8 cellular contexts compared by ENCODE assay signal in the genomic region with DNA sequence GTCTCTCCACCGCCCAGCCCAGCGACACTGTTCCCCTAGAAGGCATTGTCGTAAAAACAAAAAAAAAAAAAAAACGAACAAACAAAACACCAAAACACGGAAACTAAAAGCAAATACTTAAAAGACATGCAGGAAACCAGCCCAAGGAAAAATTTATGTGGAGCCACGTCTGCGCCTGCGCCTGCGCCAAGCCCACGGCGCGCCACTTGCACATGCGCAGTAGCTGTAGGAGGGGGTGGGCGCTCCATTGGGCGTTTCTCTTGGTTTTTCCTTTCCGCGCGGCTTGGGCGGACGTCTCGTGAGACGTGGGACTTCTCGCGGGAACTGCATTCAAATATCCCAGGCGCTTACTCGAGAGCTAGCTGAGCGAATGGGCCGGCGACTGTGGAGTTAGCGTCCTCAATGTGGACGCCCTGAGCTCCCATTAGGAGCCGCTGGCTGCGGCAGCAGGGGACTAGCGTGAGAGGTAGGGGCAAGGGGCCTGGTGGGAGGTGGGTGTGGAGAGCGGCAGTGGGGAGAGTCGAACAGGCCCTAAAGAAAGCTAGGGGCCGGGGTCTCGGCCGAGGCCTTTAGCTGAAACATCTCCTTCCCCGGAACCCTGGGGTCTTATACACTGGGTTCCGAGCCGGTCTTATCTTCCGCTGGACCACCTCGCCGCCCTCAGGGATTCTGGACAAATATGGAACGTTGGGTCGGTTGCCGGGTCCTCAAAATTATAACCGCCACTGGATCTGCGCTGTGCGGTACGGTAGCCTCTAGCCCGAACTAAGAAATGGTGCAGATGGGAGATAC. TPM values are rescaled to one million over a fixed set of nuclear protein-coding genes. Genes with fewer than 3 reads are reported as not detected.
DNase-seq lines count a peak whose midpoint lies in the region; ATAC-seq and TF ChIP-seq lines count a peak whose summit lies in the region.

A gene with protein sequence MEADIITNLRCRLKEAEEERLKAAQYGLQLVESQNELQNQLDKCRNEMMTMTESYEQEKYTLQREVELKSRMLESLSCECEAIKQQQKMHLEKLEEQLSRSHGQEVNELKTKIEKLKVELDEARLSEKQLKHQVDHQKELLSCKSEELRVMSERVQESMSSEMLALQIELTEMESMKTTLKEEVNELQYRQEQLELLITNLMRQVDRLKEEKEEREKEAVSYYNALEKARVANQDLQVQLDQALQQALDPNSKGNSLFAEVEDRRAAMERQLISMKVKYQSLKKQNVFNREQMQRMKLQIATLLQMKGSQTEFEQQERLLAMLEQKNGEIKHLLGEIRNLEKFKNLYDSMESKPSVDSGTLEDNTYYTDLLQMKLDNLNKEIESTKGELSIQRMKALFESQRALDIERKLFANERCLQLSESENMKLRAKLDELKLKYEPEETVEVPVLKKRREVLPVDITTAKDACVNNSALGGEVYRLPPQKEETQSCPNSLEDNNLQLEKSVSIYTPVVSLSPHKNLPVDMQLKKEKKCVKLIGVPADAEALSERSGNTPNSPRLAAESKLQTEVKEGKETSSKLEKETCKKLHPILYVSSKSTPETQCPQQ (plus strand): TSS at position 350 of the 792 bp plus-strand sequence. CDS start 4,644 bp downstream, outside the sequence.

- peak within 1 kb of the TSS; percentile 94 for H3K4me2 ChIP-seq in PC-9

- H3K9me2 ChIP-seq in PC-9 (ENCODE audit: insufficient read depth) = no peaks in the 10 kb centered on the region

- CTCF ChIA-PET in PC-9 (lab: Charles Lee) = interaction anchor here (0.9 to 1.0 kb wide), 2 partner anchors 397 to 596 kb away, joined by 6 to 7 read pairs; a partner anchor contains a TSS

- peak; percentile 89 for TF ChIP-seq POLR2A in erythroblast (IDR thresholded peaks at IDR 0.05; ENCODE audit: low read length)

- BruUV-seq in PC-9 (replicated peaks; lab: Mats Ljungman, UMichigan) = no TSS peak

- H3K27me3 ChIP-seq in PC-9 (ENCODE audit: insufficient read depth, low read depth) (no peaks in the 10 kb centered on the region), mucosa of rectum (ENCODE audit: control insufficient read depth in 2 of 2, insufficient read depth in 2 of 2, low read length in 2 of 2) (no peaks in the 10 kb centered on the region)

- peaks cover 5% of the 10 kb centered on the region; the same call in 1 of the 2 replicates for H3F3A ChIP-seq in PC-9 (ENCODE audit: insufficient read depth, low read depth)

- H2AFZ ChIP-seq in PC-9 = peak within 1 kb of the TSS; percentile 91

- peak; percentile 70 for DNase-seq in DMS153 (lab: John Stamatoyannopoulos, UW)
- peak; percentile 94 for DNase-seq in Jurkat, Clone E6-1 (ENCODE audit: low read depth, low spot score)
- DNase-seq in PC-9 = peak; percentile 87 to 96
- DNase-seq in activated T-cell treated with anti-CD3 and anti-CD28 coated beads, Interleukin-2, amount 50 U/mL, for 1 hour = peak; percentile 93
- peak; percentile 97 to 98 for DNase-seq in erythroblast (lab: John Stamatoyannopoulos, UW)
- DNase-seq in stimulated activated CD8-positive, alpha-beta memory T cell treated with anti-CD3 and anti-CD28 coated beads, Interleukin-4, amount 100 ng/mL, for 48 hours = peak; percentile 95

- ATAC-seq in GM21619 (IDR thresholded peaks at IDR 0.05; ENCODE audit: unreplicated experiment) = peak; percentile 87

- H3K27ac ChIP-seq in PC-9 (peak within 1 kb of the TSS; percentile 60), mucosa of rectum (ENCODE audit: low read depth in 2 of 2, low read length in 2 of 2) (peak within 1 kb of the TSS; percentile 45 to 46)

- H4K20me1 ChIP-seq in PC-9 (ENCODE audit: insufficient read depth) = no peaks in the 10 kb centered on the region; the same call in 1 of the 2 replicates

- peaks cover 49% of the 10 kb centered on the region for H3K79me2 ChIP-seq in PC-9 (ENCODE audit: low read depth)

- peaks cover 14% of the 10 kb centered on the region for H3K4me1 ChIP-seq in PC-9 (replicated peaks; ENCODE audit: insufficient read depth)
- H3K4me1 ChIP-seq in mucosa of rectum (ENCODE audit: control insufficient read depth in 2 of 2, insufficient read depth in 2 of 2, low read length in 2 of 2) = peaks cover 5% of the 10 kb centered on the region in 2 donors

- H3K36me3 ChIP-seq in PC-9 (ENCODE audit: low read depth) (no peaks in the 10 kb centered on the region; the same call in 1 of the 2 replicates), mucosa of rectum (ENCODE audit: control insufficient read depth in 2 of 2, insufficient read depth in 2 of 2, low read length in 2 of 2) (peaks cover 0 to under 1% of the 10 kb centered on the region in 2 donors)

- no peak for TF ChIP-seq CTCF in PC-9 (conservative IDR thresholded peaks at IDR 0.05)

- H3K9me3 ChIP-seq in PC-9 (ENCODE audit: insufficient read depth, low read depth) = no peaks in the 10 kb centered on the region
- H3K9me3 ChIP-seq in mucosa of rectum (ENCODE audit: control insufficient read depth in 2 of 2, low read length in 2 of 2) = no peaks in the 10 kb centered on the region

- intact Hi-C loops in PC-9 (cut with micrococcal nuclease; ENCODE audit: unreplicated experiment) = loop anchor here (1.0 to 10.0 kb wide), 6 partner anchors 229 to 1319 kb away; a partner anchor contains a TSS

- peak within 1 kb of the TSS; percentile 87 for H3K4me3 ChIP-seq in Jurkat, Clone E6-1 (ENCODE audit: low read length)
- H3K4me3 ChIP-seq in PC-9 = peak within 1 kb of the TSS; percentile 95
- peak within 1 kb of the TSS; percentile 90 to 91 for H3K4me3 ChIP-seq in mucosa of rectum (ENCODE audit: low read length in 2 of 2)

- POLR2A ChIA-PET in PC-9 (lab: Charles Lee; ENCODE audit: unreplicated experiment) = interaction anchor here (0.5 kb wide), 2 partner anchors 622 to 753 kb away, joined by 3 to 4 read pairs; no protein-coding TSS in a partner anchor

- H3K9ac ChIP-seq in mucosa of rectum (ENCODE audit: low read depth in 1 of 2, low read length in 2 of 2) = peak within 1 kb of the TSS; percentile 83 to 84

RNA-seq across cellular contexts. Expression of the gene that starts here (rescaled TPM):
- polyA plus RNA-seq in Jurkat, Clone E6-1 (2012; ENCODE audit: insufficient read depth, insufficient read length) = 65.2 TPM
- 30.5 and 39.2 TPM in 2 replicates for total RNA-seq in PC-9 (2021)

Comparison
In these comparisons a context has a peak if more than half of its experiments do, and no peak if none do; other contexts are left out.
1. Peak in every context shown above with its lines: DNase-seq, ATAC-seq, H3K4me3 ChIP-seq and H3K27ac ChIP-seq.